Comparison of ENCODE assay signal across 8 cellular contexts in genomic region chr7:70614237-70614984, GRCh38.
DNase-seq lines count a peak whose midpoint lies in the region; ATAC-seq and TF ChIP-seq lines count a peak whose summit lies in the region.

No MANE protein-coding gene starts in this region.

- no peak overlapping the region for H3K4me3 ChIP-seq in GM12865 (ENCODE audit: low read depth, low read length)
- H3K4me3 ChIP-seq in lung = no peak overlapping the region
- no peak overlapping the region for H3K4me3 ChIP-seq in aorta (ENCODE audit: low read length in 2 of 2)

- H3K27me3 ChIP-seq in lung (ENCODE audit: control insufficient read depth, insufficient read depth) = no peaks in the 10 kb centered on the region
- H3K27me3 ChIP-seq in aorta (ENCODE audit: control insufficient read depth in 1 of 2, insufficient read depth in 2 of 2, low read length in 1 of 2) = no peaks in the 10 kb centered on the region

- H3K27ac ChIP-seq in caudate nucleus (ENCODE audit: low read depth, low read length) (no peak overlapping the region), lung (ENCODE audit: low read depth in 1 of 2, low read length in 1 of 2) (no peak overlapping the region), aorta (ENCODE audit: low read depth in 1 of 2, low read length in 2 of 2) (no peak overlapping the region)

- intact Hi-C loops in aorta (cut with DNase I) = loop anchor here in 1 of 2 donors (10.0 kb wide), 2 partner anchors 70 to 190 kb away; no protein-coding TSS in a partner anchor

- ATAC-seq in lung (ENCODE audit: insufficient read depth, low FRiP score) (peak; percentile 48), aorta (ENCODE audit: low FRiP score) (peak; percentile 87), HG03025 (IDR thresholded peaks at IDR 0.05; ENCODE audit: low FRiP score, unreplicated experiment) (no peak)

- H3K4me1 ChIP-seq in lung (ENCODE audit: control insufficient read depth in 2 of 2, insufficient read depth in 2 of 2, low read length in 2 of 2) = no peaks in the 10 kb centered on the region
- no peaks in the 10 kb centered on the region for H3K4me1 ChIP-seq in aorta (ENCODE audit: control insufficient read depth in 1 of 2, insufficient read depth in 2 of 2, low read length in 2 of 2)

- H3K36me3 ChIP-seq in lung (ENCODE audit: control insufficient read depth in 2 of 2, insufficient read depth in 2 of 2, low read length in 2 of 2) = no peaks in the 10 kb centered on the region
- no peaks in the 10 kb centered on the region for H3K36me3 ChIP-seq in aorta (ENCODE audit: control insufficient read depth in 1 of 2, insufficient read depth in 2 of 2, low read length in 1 of 2)

- peak; percentile 40 for DNase-seq in GM12865 (ENCODE audit: low read depth)
- peak; percentile 95 for DNase-seq in NCI-H2081 treated with DMSO at 0.1 percent for 48 hours (lab: John Stamatoyannopoulos, UW)
- peak in 46 of 61 donors; percentile 7 to 70 (median 34) for DNase-seq in caudate nucleus (lab: John Stamatoyannopoulos, UW)
- peak; percentile 38 for DNase-seq in lung (ENCODE audit: low spot score)
- peak; percentile 90 to 94 for DNase-seq in aorta
- DNase-seq in stimulated activated naive CD4-positive, alpha-beta T cell treated with Interleukin-2 at 50 U/mL for 16 hours (lab: John Stamatoyannopoulos, UW) = no peak
- no peak for DNase-seq in SKM-1 (lab: John Stamatoyannopoulos, UW; ENCODE audit: unreplicated experiment)

- H3K9me3 ChIP-seq in lung (ENCODE audit: control insufficient read depth in 2 of 2, insufficient read depth in 1 of 2, low read length in 1 of 2) (no peaks in the 10 kb centered on the region), aorta (ENCODE audit: control insufficient read depth, low read length) (no peaks in the 10 kb centered on the region)

- TF ChIP-seq CTCF in GM12865 (IDR thresholded peaks at IDR 0.05; ENCODE audit: insufficient read depth, low read depth, low read length, missing control alignments) (no peak), lung (IDR thresholded peaks at IDR 0.05; ENCODE audit: control extremely low read depth, extremely low read depth) (no peak)

- WGBS in lung, 2 donors = 45 to 55% methylated on average over 12 of the region's 12 CpGs
- WGBS in aorta, 2 donors = 11% methylated on average over 11 to 12 of the region's 12 CpGs

Comparison
In these comparisons a context has a peak if more than half of its experiments do, and no peak if none do; other contexts are left out.
1. DNase-seq: peak in GM12865 (single experiment), NCI-H2081 treated with DMSO at 0.1 percent for 48 hours (single experiment), caudate nucleus (46 of 61), lung (single experiment) and aorta (2 of 2); none in stimulated activated naive CD4-positive, alpha-beta T cell treated with Interleukin-2 at 50 U/mL for 16 hours (single experiment) and SKM-1 (single experiment).